Comparison of ENCODE assay signal across 8 cellular contexts in genomic region chr6:52976591-52977035, GRCh38. TPM values are rescaled to one million over a fixed set of nuclear protein-coding genes. Genes with fewer than 3 reads are reported as not detected.
DNase-seq lines count a peak whose midpoint lies in the region; ATAC-seq lines count a peak whose summit lies in the region.

No MANE protein-coding gene starts in this region.

- peaks cover 54% of the 10 kb centered on the region for H3K4me1 Mint-ChIP-seq in activated T-helper 1 cell treated with anti-CD3 and anti-CD28 coated beads, Interleukin-12 subunit alpha, Interleukin-12 subunit beta, Interleukin-2, Interleukin-4 antibody, amounts not matched to agents 30 ng/mL and 10 ng/mL and 1 ng/mL, durations not matched to agents 14 hours and 24 hours and 36 hours (ENCODE audit: low read depth)
- H3K4me1 Mint-ChIP-seq in stimulated activated naive CD8-positive, alpha-beta T cell treated with anti-CD3 and anti-CD28 coated beads, Interleukin-15, amount 100 ng/mL, for 72 hours, result peaks cover 53% of the 10 kb centered on the region

- H3K9me3 Mint-ChIP-seq in activated T-helper 1 cell treated with anti-CD3 and anti-CD28 coated beads, Interleukin-12 subunit alpha, Interleukin-12 subunit beta, Interleukin-2, Interleukin-4 antibody, amounts not matched to agents 30 ng/mL and 10 ng/mL and 1 ng/mL, durations not matched to agents 14 hours and 24 hours and 36 hours, result no peaks in the 10 kb centered on the region
- H3K9me3 Mint-ChIP-seq in stimulated activated naive CD8-positive, alpha-beta T cell treated with anti-CD3 and anti-CD28 coated beads, Interleukin-15, amount 100 ng/mL, for 72 hours, result peaks cover 0 to 10% of the 10 kb centered on the region in 2 donors

- DNase-seq in activated CD8-positive, alpha-beta memory T cell treated with anti-CD3 and anti-CD28 coated beads, Interleukin-2, amount 50 U/mL, for 48 hours, result peak; percentile 57
- no peak for DNase-seq in activated CD8-positive, alpha-beta memory T cell treated with anti-CD3 and anti-CD28 coated beads, Interleukin-2, amount 50 U/mL, for 4 hours
- DNase-seq in activated T-helper 1 cell treated with anti-CD3 and anti-CD28 coated beads, Interleukin-12 subunit alpha, Interleukin-12 subunit beta, Interleukin-2, Interleukin-4 antibody, amounts not matched to agents 30 ng/mL and 10 ng/mL and 1 ng/mL, durations not matched to agents 14 hours and 24 hours and 36 hours (ENCODE audit: low spot score), result no peak
- peak; percentile 41 to 74 for DNase-seq in stimulated activated naive CD8-positive, alpha-beta T cell treated with anti-CD3 and anti-CD28 coated beads, Interleukin-15, amount 100 ng/mL, for 72 hours
- DNase-seq in DMS153 treated with DMSO at 0.1 percent for 48 hours (lab: John Stamatoyannopoulos, UW; ENCODE audit: unreplicated experiment) (no peak), midbrain (lab: John Stamatoyannopoulos, UW) (no peak), NCI-H2107 (lab: John Stamatoyannopoulos, UW) (no peak)

- peaks cover 2% of the 10 kb centered on the region for H3K27me3 Mint-ChIP-seq in activated T-helper 1 cell treated with anti-CD3 and anti-CD28 coated beads, Interleukin-12 subunit alpha, Interleukin-12 subunit beta, Interleukin-2, Interleukin-4 antibody, amounts not matched to agents 30 ng/mL and 10 ng/mL and 1 ng/mL, durations not matched to agents 14 hours and 24 hours and 36 hours (ENCODE audit: insufficient read depth)
- H3K27me3 Mint-ChIP-seq in stimulated activated naive CD8-positive, alpha-beta T cell treated with anti-CD3 and anti-CD28 coated beads, Interleukin-15, amount 100 ng/mL, for 72 hours, result peaks cover 26% of the 10 kb centered on the region

- peak overlapping the region; percentile 34 for H3K4me3 Mint-ChIP-seq in activated T-helper 1 cell treated with anti-CD3 and anti-CD28 coated beads, Interleukin-12 subunit alpha, Interleukin-12 subunit beta, Interleukin-2, Interleukin-4 antibody, amounts not matched to agents 30 ng/mL and 10 ng/mL and 1 ng/mL, durations not matched to agents 14 hours and 24 hours and 36 hours
- peak overlapping the region; percentile 74 to 76 for H3K4me3 Mint-ChIP-seq in stimulated activated naive CD8-positive, alpha-beta T cell treated with anti-CD3 and anti-CD28 coated beads, Interleukin-15, amount 100 ng/mL, for 72 hours

- peak overlapping the region; percentile 92 for H3K27ac Mint-ChIP-seq in activated T-helper 1 cell treated with anti-CD3 and anti-CD28 coated beads, Interleukin-12 subunit alpha, Interleukin-12 subunit beta, Interleukin-2, Interleukin-4 antibody, amounts not matched to agents 30 ng/mL and 10 ng/mL and 1 ng/mL, durations not matched to agents 14 hours and 24 hours and 36 hours
- H3K27ac Mint-ChIP-seq in stimulated activated naive CD8-positive, alpha-beta T cell treated with anti-CD3 and anti-CD28 coated beads, Interleukin-15, amount 100 ng/mL, for 72 hours, result peak overlapping the region; percentile 93 to 95

- H3K36me3 Mint-ChIP-seq in activated T-helper 1 cell treated with anti-CD3 and anti-CD28 coated beads, Interleukin-12 subunit alpha, Interleukin-12 subunit beta, Interleukin-2, Interleukin-4 antibody, amounts not matched to agents 30 ng/mL and 10 ng/mL and 1 ng/mL, durations not matched to agents 14 hours and 24 hours and 36 hours (ENCODE audit: low read depth), result peaks cover 12% of the 10 kb centered on the region

- intact Hi-C loops in activated T-helper 1 cell treated with anti-CD3 and anti-CD28 coated beads, Interleukin-12 subunit alpha, Interleukin-12 subunit beta, Interleukin-2, Interleukin-4 antibody, amounts not matched to agents 30 ng/mL and 10 ng/mL and 1 ng/mL, durations not matched to agents 14 hours and 24 hours and 36 hours (cut with micrococcal nuclease), result loop anchor here (1.0 kb wide), 3 partner anchors 8 to 19 kb away; partner anchors contain the start of gene GSTA4

- peak; percentile 87 for ATAC-seq in HG03066 (IDR thresholded peaks at IDR 0.05; ENCODE audit: low read depth, unreplicated experiment)
- ATAC-seq in stimulated activated naive CD8-positive, alpha-beta T cell treated with anti-CD3 and anti-CD28 coated beads, Interleukin-15, amount 100 ng/mL, for 72 hours, result peak; percentile 95

RNA-seq across cellular contexts. Expression of gene GSTA4, which starts 18.5 kb away (rescaled TPM):
- 35.8 and 38.7 TPM in 2 replicates for total RNA-seq in activated T-helper 1 cell treated with anti-CD3 and anti-CD28 coated beads, Interleukin-12 subunit alpha, Interleukin-12 subunit beta, Interleukin-2, Interleukin-4 antibody, amounts not matched to agents 30 ng/mL and 10 ng/mL and 1 ng/mL, durations not matched to agents 14 hours and 24 hours and 36 hours

Comparison
In these comparisons a context has a peak if more than half of its experiments do, and no peak if none do; other contexts are left out.
1. DNase-seq: peak in activated CD8-positive, alpha-beta memory T cell treated with anti-CD3 and anti-CD28 coated beads, Interleukin-2, amount 50 U/mL, for 48 hours (single experiment) and stimulated activated naive CD8-positive, alpha-beta T cell treated with anti-CD3 and anti-CD28 coated beads, Interleukin-15, amount 100 ng/mL, for 72 hours (2 of 2); none in activated CD8-positive, alpha-beta memory T cell treated with anti-CD3 and anti-CD28 coated beads, Interleukin-2, amount 50 U/mL, for 4 hours (single experiment), activated T-helper 1 cell treated with anti-CD3 and anti-CD28 coated beads, Interleukin-12 subunit alpha, Interleukin-12 subunit beta, Interleukin-2, Interleukin-4 antibody, amounts not matched to agents 30 ng/mL and 10 ng/mL and 1 ng/mL, durations not matched to agents 14 hours and 24 hours and 36 hours (single experiment), DMS153 treated with DMSO at 0.1 percent for 48 hours (single experiment), midbrain (single experiment) and NCI-H2107 (single experiment).